19 cellular contexts compared by ENCODE assay signal in genomic region chr2:152569186-152569585, GRCh38.
DNase-seq lines count a peak whose midpoint lies in the region; ATAC-seq and TF ChIP-seq lines count a peak whose summit lies in the region.
"Had no signal": no experiment of that assay in that cellular context is flagged by ENCODE, and none has a peak within 500 bp of the region (broad histone marks: within the 10 kb centered on the region; RNA-seq: fewer than 3 reads in every experiment).

No MANE protein-coding gene starts in this region.

- H3K79me2 ChIP-seq in KMS-11 (ENCODE audit: insufficient read depth, low read depth) = no peaks in the 10 kb centered on the region
- H3K79me2 ChIP-seq in mesendoderm (ENCODE audit: control insufficient read depth, insufficient read depth, low read length) = no peaks in the 10 kb centered on the region

- peak overlapping the region; percentile 19; the same call in 1 of the 2 replicates for H3K4me2 ChIP-seq in KMS-11
- no peak overlapping the region for H3K4me2 ChIP-seq in mesendoderm (ENCODE audit: low read length)
- no peak overlapping the region for H3K4me2 ChIP-seq in mesenchymal stem cell (ENCODE audit: low read length, poor library complexity, severe bottlenecking)

- no peak overlapping the region for H4K91ac ChIP-seq in mesenchymal stem cell (ENCODE audit: low read length)

- H4K8ac ChIP-seq in mesendoderm (ENCODE audit: low read depth, low read length) (no peak overlapping the region), mesenchymal stem cell (ENCODE audit: low read length) (no peak overlapping the region)

- no peak overlapping the region for H3K4me3 Mint-ChIP-seq in dendritic cell treated with granulocyte-macrophage colony-stimulating factor and Interleukin-4, amounts not matched to agents 40 ng/mL and 50 ng/mL, for 4 days
- H3K4me3 Mint-ChIP-seq: IgD-negative memory B cell had no signal

- H3K79me1 ChIP-seq in mesendoderm (ENCODE audit: low read length) = peaks cover 2% of the 10 kb centered on the region
- peaks cover 26% of the 10 kb centered on the region for H3K79me1 ChIP-seq in mesenchymal stem cell (replicated peaks; ENCODE audit: low read length, poor library complexity, severe bottlenecking)

- intact Hi-C loops in dendritic cell treated with granulocyte-macrophage colony-stimulating factor and Interleukin-4, amounts not matched to agents 40 ng/mL and 50 ng/mL, for 4 days (cut with micrococcal nuclease) = no loop called here
- intact Hi-C loops in left colon (cut with DNase I, micrococcal nuclease) = no loop called here

- H3K27ac ChIP-seq in KMS-11 (no peak overlapping the region), mesendoderm (ENCODE audit: low read depth, low read length) (no peak overlapping the region), mesenchymal stem cell (ENCODE audit: low read length, poor library complexity, severe bottlenecking) (no peak overlapping the region)
- H3K27ac ChIP-seq: RWPE1 had no signal

- no peak overlapping the region for H3K23ac ChIP-seq in mesendoderm (ENCODE audit: low read length)
- H3K23ac ChIP-seq in mesenchymal stem cell (ENCODE audit: low read length in 2 of 2) = no peak overlapping the region

- H3K4ac ChIP-seq in mesendoderm (ENCODE audit: low read depth, low read length) (no peak overlapping the region), mesenchymal stem cell (ENCODE audit: low read depth in 1 of 2, low read length in 2 of 2) (no peak overlapping the region)

- H3K27me3 Mint-ChIP-seq in dendritic cell treated with granulocyte-macrophage colony-stimulating factor and Interleukin-4, amounts not matched to agents 40 ng/mL and 50 ng/mL, for 4 days = no peaks in the 10 kb centered on the region
- H3K27me3 Mint-ChIP-seq: IgD-negative memory B cell had no signal

- H3K14ac ChIP-seq in mesenchymal stem cell (ENCODE audit: low read length in 2 of 2) = no peak overlapping the region

- H3K27me3 ChIP-seq in KMS-11 (ENCODE audit: insufficient read depth, low read depth) (no peaks in the 10 kb centered on the region), mesendoderm (ENCODE audit: insufficient read depth, low read length, poor library complexity) (no peaks in the 10 kb centered on the region), mesenchymal stem cell (ENCODE audit: control insufficient read depth in 1 of 2, insufficient read depth in 1 of 2, low read length in 2 of 2) (no peaks in the 10 kb centered on the region)

- no peak overlapping the region for H2BK12ac ChIP-seq in mesenchymal stem cell (ENCODE audit: low read length in 2 of 2)

- H4K20me1 ChIP-seq in KMS-11 (ENCODE audit: insufficient read depth) = no peaks in the 10 kb centered on the region

- no CpG with 5 or more reads among the region's 7 CpGs for WGBS in mesendoderm (ENCODE audit: extremely low coverage, insufficient coverage, low lambda C conversion rate)
- WGBS in mesenchymal stem cell = 98% methylated on average over 7 of the region's 7 CpGs

- DNase-seq in GM10266 (ENCODE audit: extremely low spot score) (no peak), mesendoderm (peak; percentile 32), mesenchymal stem cell (no peak), left colon (no peak)
- DNase-seq: C1 segment of cervical spinal cord, DMS79 treated with DMSO at 0.1 percent for 48 hours, NCI-H1105, NCI-H1694, NCI-H226, NCI-H524 treated with DMSO at 0.1 percent for 48 hours, PC-3, SIG-M5 had no signal

- TF ChIP-seq CTCF in GM10266 (IDR thresholded peaks at IDR 0.05; ENCODE audit: control insufficient read depth, insufficient read depth, low read depth, missing control alignments) (peak; percentile 10), KMS-11 (conservative IDR thresholded peaks at IDR 0.05; ENCODE audit: low read depth, low read length) (peak; percentile 22; the same call in 1 of the 2 replicates)

- H3K9me3 Mint-ChIP-seq in dendritic cell treated with granulocyte-macrophage colony-stimulating factor and Interleukin-4, amounts not matched to agents 40 ng/mL and 50 ng/mL, for 4 days = no peaks in the 10 kb centered on the region
- H3K9me3 Mint-ChIP-seq: IgD-negative memory B cell had no signal

- no peak overlapping the region for H2BK15ac ChIP-seq in mesendoderm (replicated peaks; ENCODE audit: low read depth)
- no peak overlapping the region for H2BK15ac ChIP-seq in mesenchymal stem cell (ENCODE audit: low read depth, poor library complexity, severe bottlenecking)

- no peak overlapping the region for H2AFZ ChIP-seq in KMS-11 (ENCODE audit: low read depth)
- no peak overlapping the region for H2AFZ ChIP-seq in mesenchymal stem cell (ENCODE audit: low read depth, low read length)

- peaks cover 86% of the 10 kb centered on the region for H3K4me1 ChIP-seq in KMS-11 (ENCODE audit: low read depth, poor library complexity, severe bottlenecking)
- no peaks in the 10 kb centered on the region for H3K4me1 ChIP-seq in mesendoderm (ENCODE audit: control insufficient read depth, low read depth, low read length)
- H3K4me1 ChIP-seq in mesenchymal stem cell (ENCODE audit: control insufficient read depth, insufficient read depth, low read depth, low read length) = peaks cover 3% of the 10 kb centered on the region
- H3K4me1 ChIP-seq: HAP-1 had no signal

- no peak overlapping the region for H3K4me3 ChIP-seq in KMS-11 (IDR thresholded peaks at IDR 0.05; ENCODE audit: insufficient read depth, low read depth, low read length)
- no peak overlapping the region for H3K4me3 ChIP-seq in mesendoderm (ENCODE audit: low read length)
- no peak overlapping the region for H3K4me3 ChIP-seq in mesenchymal stem cell (ENCODE audit: insufficient read depth in 1 of 2, low read depth in 1 of 2, low read length in 2 of 2)
- H3K4me3 ChIP-seq: HAP-1 had no signal

- H4K5ac ChIP-seq in mesendoderm (ENCODE audit: low read length) = no peak overlapping the region

- no peak overlapping the region for H2AK5ac ChIP-seq in mesendoderm (ENCODE audit: low read length)
- no peak overlapping the region for H2AK5ac ChIP-seq in mesenchymal stem cell (ENCODE audit: low read length, severe bottlenecking)

- no peaks in the 10 kb centered on the region for H3K9me3 ChIP-seq in mesenchymal stem cell (ENCODE audit: control insufficient read depth, low read length)
- H3K9me3 ChIP-seq: HAP-1 had no signal

- H3K18ac ChIP-seq in mesendoderm (ENCODE audit: low read length) (no peak overlapping the region), mesenchymal stem cell (ENCODE audit: low read depth in 1 of 2, low read length in 2 of 2) (no peak overlapping the region)

- H3K27ac Mint-ChIP-seq in dendritic cell treated with granulocyte-macrophage colony-stimulating factor and Interleukin-4, amounts not matched to agents 40 ng/mL and 50 ng/mL, for 4 days = peak overlapping the region; percentile 57
- H3K27ac Mint-ChIP-seq: IgD-negative memory B cell had no signal

- H3K4me1 Mint-ChIP-seq in dendritic cell treated with granulocyte-macrophage colony-stimulating factor and Interleukin-4, amounts not matched to agents 40 ng/mL and 50 ng/mL, for 4 days (ENCODE audit: low read depth) = peaks cover 37% of the 10 kb centered on the region

- ATAC-seq in GM19023 (IDR thresholded peaks at IDR 0.05; ENCODE audit: unreplicated experiment) = no peak
- no peak for ATAC-seq in left colon
- ATAC-seq in HG03565 (IDR thresholded peaks at IDR 0.05; ENCODE audit: unreplicated experiment) = no peak
- ATAC-seq: PC-3 had no signal

- H2BK5ac ChIP-seq in mesendoderm (ENCODE audit: low read length) = no peak overlapping the region
- H2BK5ac ChIP-seq in mesenchymal stem cell (ENCODE audit: low read depth, low read length, poor library complexity, severe bottlenecking) = no peak overlapping the region

- H2BK120ac ChIP-seq in mesendoderm (ENCODE audit: low read depth, low read length) (no peak overlapping the region), mesenchymal stem cell (ENCODE audit: low read depth, low read length) (no peak overlapping the region)

- H3K9ac ChIP-seq in KMS-11 = no peak overlapping the region
- H3K9ac ChIP-seq in mesendoderm (ENCODE audit: low read length) = no peak overlapping the region
- H3K9ac ChIP-seq in mesenchymal stem cell (ENCODE audit: low read length) = no peak overlapping the region

- H3K56ac ChIP-seq in mesendoderm (ENCODE audit: low read length) = no peak overlapping the region

- H3K36me3 ChIP-seq in KMS-11 (ENCODE audit: insufficient read depth) (no peaks in the 10 kb centered on the region), mesendoderm (ENCODE audit: control insufficient read depth, insufficient read depth, low read length) (no peaks in the 10 kb centered on the region), mesenchymal stem cell (ENCODE audit: control insufficient read depth in 1 of 2, insufficient read depth in 2 of 2, low read depth in 1 of 2, low read length in 2 of 2) (peaks cover 0 to 39% of the 10 kb centered on the region in 2 experiments)
- H3K36me3 ChIP-seq: HAP-1 had no signal

- H3K36me3 Mint-ChIP-seq in dendritic cell treated with granulocyte-macrophage colony-stimulating factor and Interleukin-4, amounts not matched to agents 40 ng/mL and 50 ng/mL, for 4 days (ENCODE audit: low read depth) = no peaks in the 10 kb centered on the region
- H3K36me3 Mint-ChIP-seq: IgD-negative memory B cell had no signal
